1 cellular context compared by ENCODE assay signal in genomic region chr16:57564571-57565270, GRCh38.
TF ChIP-seq lines count a peak whose summit lies in the region.

No MANE protein-coding gene starts in this region.

TF ChIP-seq in SK-N-SH treated with all-trans-retinoic acid at 6 μM for 48 hours, 23 proteins besides CTCF, POLR2A, EP300 and RAD21 (continued from another document):
- TF ChIP-seq OSR1 (CRISPR knock-in tag; IDR thresholded peaks at IDR 0.05) (no peak), SNAI2 (CRISPR knock-in tag; IDR thresholded peaks at IDR 0.05) (no peak), ZC3H10 (CRISPR knock-in tag; IDR thresholded peaks at IDR 0.05) (no peak), BACH2 (CRISPR knock-in tag; IDR thresholded peaks at IDR 0.05; ENCODE audit: borderline replicate concordance) (no peak), ESRRG (CRISPR knock-in tag; IDR thresholded peaks at IDR 0.05) (no peak), ZNF70 (CRISPR knock-in tag; IDR thresholded peaks at IDR 0.05) (no peak), ZFP30 (CRISPR knock-in tag; IDR thresholded peaks at IDR 0.05) (no peak), CREB5 (CRISPR knock-in tag; IDR thresholded peaks at IDR 0.05; ENCODE audit: low read depth) (no peak), ZNF565 (CRISPR knock-in tag; conservative IDR thresholded peaks at IDR 0.05; ENCODE audit: low read depth) (no peak)
